In the genomic region with DNA sequence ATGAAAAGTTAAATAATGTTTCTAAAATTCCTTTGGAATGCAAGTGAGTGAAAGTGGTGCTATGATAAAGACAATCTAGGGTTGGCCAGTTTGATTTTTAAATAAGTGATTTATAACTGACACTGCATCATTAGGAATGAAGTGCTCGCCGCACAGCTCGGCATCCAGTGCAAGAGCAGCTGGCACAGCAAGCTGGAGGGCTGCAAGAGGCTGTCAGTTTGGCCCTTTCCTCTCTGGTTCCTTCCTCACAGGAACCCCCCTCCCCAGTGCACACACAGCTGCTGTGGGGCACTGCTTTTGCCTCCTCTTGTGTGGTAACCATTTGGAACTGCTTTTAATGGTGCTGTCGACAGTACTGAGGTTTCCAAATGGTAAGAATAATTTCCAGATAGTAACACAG, we compare ENCODE assay signal across 14 cellular contexts. TPM values are rescaled to one million over a fixed set of nuclear protein-coding genes. Genes with fewer than 3 reads are reported as not detected.
DNase-seq lines count a peak whose midpoint lies in the region; TF ChIP-seq lines count a peak whose summit lies in the region.
"Had no signal": no experiment of that assay in that cellular context is flagged by ENCODE, and none has a peak within 500 bp of the region (broad histone marks: within the 10 kb centered on the region; RNA-seq: fewer than 3 reads in every experiment).

No MANE protein-coding gene starts in this region.

- no peaks in the 10 kb centered on the region for H4K20me1 ChIP-seq in mammary epithelial cell (ENCODE audit: insufficient read depth, low read length)

- no peaks in the 10 kb centered on the region for H3K79me2 ChIP-seq in mammary epithelial cell (ENCODE audit: insufficient read depth, low read length)

- H3K9me3 Mint-ChIP-seq in MCF 10A (ENCODE audit: unreplicated experiment), result no peaks in the 10 kb centered on the region
- H3K9me3 Mint-ChIP-seq: dendritic cell treated with granulocyte-macrophage colony-stimulating factor and Interleukin-4, amounts not matched to agents 40 ng/mL and 50 ng/mL, for 4 days; nephron progenitor cell had no signal

- TF ChIP-seq POLR2A in esophagus squamous epithelium (IDR thresholded peaks at IDR 0.05) (no peak), vagina (IDR thresholded peaks at IDR 0.05) (no peak)

- H3K36me3 ChIP-seq in mammary epithelial cell (ENCODE audit: insufficient read depth, low read length) (no peaks in the 10 kb centered on the region), esophagus squamous epithelium (no peaks in the 10 kb centered on the region), vagina (no peaks in the 10 kb centered on the region)

- intact Hi-C loops in mammary epithelial cell (cut with micrococcal nuclease), result no loop called here
- intact Hi-C loops in MCF 10A (cut with micrococcal nuclease), result loop anchor here (5.0 kb wide), 1 partner anchor 45 kb away; no protein-coding TSS in a partner anchor
- intact Hi-C loops in esophagus squamous epithelium (cut with DNase I), result no loop called here
- intact Hi-C loops in vagina (cut with DNase I), result no loop called here

- in situ Hi-C loops in mammary epithelial cell (cut with MboI; ENCODE audit: low sequenced_read_pairs in 2 of 2), result no loop called here

- H3K27me3 Mint-ChIP-seq in MCF 10A (ENCODE audit: insufficient read depth, unreplicated experiment), result no peaks in the 10 kb centered on the region
- H3K27me3 Mint-ChIP-seq: dendritic cell treated with granulocyte-macrophage colony-stimulating factor and Interleukin-4, amounts not matched to agents 40 ng/mL and 50 ng/mL, for 4 days had no signal

- no peak overlapping the region for H2AFZ ChIP-seq in mammary epithelial cell (ENCODE audit: low read depth, low read length)

- peaks cover 53% of the 10 kb centered on the region for H3K4me1 ChIP-seq in mammary epithelial cell (ENCODE audit: insufficient read depth, low read length)
- H3K4me1 ChIP-seq in esophagus squamous epithelium, result peaks cover 9 to 52% (median 32%) of the 10 kb centered on the region in 3 donors
- H3K4me1 ChIP-seq in vagina, result peaks cover 31% of the 10 kb centered on the region

- H3K9me3 ChIP-seq in mammary epithelial cell (replicated peaks; ENCODE audit: insufficient read depth, low read length), result no peaks in the 10 kb centered on the region
- H3K9me3 ChIP-seq in esophagus squamous epithelium, result no peaks in the 10 kb centered on the region
- H3K9me3 ChIP-seq in vagina, result no peaks in the 10 kb centered on the region

- WGBS in mammary epithelial cell (ENCODE audit: low coverage, missing lambda C conversion rate), result 92% methylated on average over 4 of the region's 4 CpGs
- WGBS in esophagus squamous epithelium, 2 donors, result 34 to 56% methylated on average over 3 to 4 of the region's 4 CpGs

- H3K9ac ChIP-seq in mammary epithelial cell (ENCODE audit: insufficient read depth, low read length), result peak overlapping the region; percentile 96

- no peaks in the 10 kb centered on the region for H3K36me3 Mint-ChIP-seq in MCF 10A (ENCODE audit: insufficient read depth, unreplicated experiment)

- H3K27ac ChIP-seq in mammary epithelial cell (ENCODE audit: insufficient read depth, low read depth, low read length) (peak overlapping the region; percentile 100), esophagus squamous epithelium (peak overlapping the region in 3 of 4 donors; percentile 71 to 89 (median 86)), vagina (peak overlapping the region; percentile 60)

- no peaks in the 10 kb centered on the region for H3K4me1 Mint-ChIP-seq in MCF 10A (ENCODE audit: insufficient read depth, unreplicated experiment)

- H3K27me3 ChIP-seq in mammary epithelial cell (ENCODE audit: insufficient read depth, low read length), result no peaks in the 10 kb centered on the region
- H3K27me3 ChIP-seq in esophagus squamous epithelium, result no peaks in the 10 kb centered on the region
- no peaks in the 10 kb centered on the region for H3K27me3 ChIP-seq in vagina

- BruUV-seq in mammary epithelial cell (replicated peaks; lab: Mats Ljungman, UMichigan) (no TSS peak), MCF 10A (replicated peaks; lab: Mats Ljungman, UMichigan) (no TSS peak)

- no peak overlapping the region for H3K4me3 Mint-ChIP-seq in MCF 10A (ENCODE audit: unreplicated experiment)
- H3K4me3 Mint-ChIP-seq: dendritic cell treated with granulocyte-macrophage colony-stimulating factor and Interleukin-4, amounts not matched to agents 40 ng/mL and 50 ng/mL, for 4 days; nephron progenitor cell had no signal

- DNase-seq in mammary epithelial cell (no peak), MCF 10A (ENCODE audit: unreplicated experiment) (no peak), NCI-H69 (lab: John Stamatoyannopoulos, UW) (peak; percentile 16), esophagus squamous epithelium (lab: John Stamatoyannopoulos, UW) (no peak), vagina (ENCODE audit: extremely low spot score in 2 of 2) (no peak), NCI-H748 (lab: John Stamatoyannopoulos, UW; ENCODE audit: unreplicated experiment) (no peak), GM20000 (ENCODE audit: low spot score) (no peak), retina (no peak)
- DNase-seq: GOT3; NCI-H187 treated with DMSO at 0.1 percent for 48 hours; nephron progenitor cell; stimulated activated CD8-positive, alpha-beta memory T cell treated with anti-CD3 and anti-CD28 coated beads, Interleukin-4, amount 100 ng/mL, for 48 hours; T1000 had no signal

- TF ChIP-seq CTCF in mammary epithelial cell (conservative IDR thresholded peaks at IDR 0.05 in 1 of 2, IDR thresholded peaks at IDR 0.05 in 1 of 2; ENCODE audit: extremely low read depth in 1 of 2, insufficient read depth in 1 of 2, low read depth in 1 of 2, low read length in 2 of 2) (no peak), MCF 10A (IDR thresholded peaks at IDR 0.05; ENCODE audit: unreplicated experiment) (no peak), esophagus squamous epithelium (IDR thresholded peaks at IDR 0.05) (no peak), vagina (IDR thresholded peaks at IDR 0.05) (no peak), GM20000 (IDR thresholded peaks at IDR 0.05; ENCODE audit: extremely low read depth, missing control alignments) (no peak)

- dilution Hi-C loops in mammary epithelial cell (cut with HindIII; ENCODE audit: low sequenced_read_pairs), result no loop called here

- H3K4me3 ChIP-seq in mammary epithelial cell (replicated peaks in 1 of 3; ENCODE audit: insufficient read depth in 1 of 3, low read depth in 2 of 3, low read length in 3 of 3) (no peak overlapping the region), esophagus squamous epithelium (no peak overlapping the region), vagina (no peak overlapping the region)

- POLR2A ChIA-PET in MCF 10A (lab: Yijun Ruan, JAX), result interaction anchor here (0.6 to 5.1 kb wide), 20 partner anchors 8 to 187 kb away, joined by 3 to 117 read pairs (median 8); partner anchors contain the start of genes BCAR3 and DNTTIP2

- H3K4me2 ChIP-seq in mammary epithelial cell (ENCODE audit: insufficient read depth, low read depth, low read length), result peak overlapping the region; percentile 72

- CTCF ChIA-PET in mammary epithelial cell (lab: Charles Lee; ENCODE audit: low non-redundant PET), result interaction anchor here (1.1 kb wide), 1 partner anchor 11 kb away, joined by 3 read pairs; no protein-coding TSS in a partner anchor
- CTCF ChIA-PET in MCF 10A (lab: Yijun Ruan, JAX), result interaction anchor here (0.6 to 1.5 kb wide), 11 partner anchors 8 to 772 kb away, joined by 3 to 10 read pairs (median 4); partner anchors contain the start of gene BCAR3

- H3K27ac Mint-ChIP-seq in MCF 10A (ENCODE audit: low read depth, unreplicated experiment), result no peak overlapping the region
- H3K27ac Mint-ChIP-seq: nephron progenitor cell had no signal

RNA-seq across cellular contexts. Expression of gene BCAR3, which starts 10.4 kb away (rescaled TPM):
- total RNA-seq in mammary epithelial cell (100 to 1,000 TPM in 1 of 2 donors, 10 to 100 TPM in 1; 93.0 to 171 TPM), MCF 10A (2022) (83.6 and 130 TPM in 2 replicates), esophagus squamous epithelium (10 to 100 TPM in 1 of 4 donors, 1 to 10 TPM in 3; 6.9 to 17.5 (median 9.4) TPM), vagina (22.8 TPM)
- polyA plus RNA-seq in mammary epithelial cell, result 123 TPM
- 185 TPM for polyA minus RNA-seq in mammary epithelial cell
